ENCODE assay signal across 9 cellular contexts in genomic region chr10:27558612-27559020, GRCh38. TPM values are rescaled to one million over a fixed set of nuclear protein-coding genes. Genes with fewer than 3 reads are reported as not detected.
DNase-seq lines count a peak whose midpoint lies in the region; ATAC-seq and TF ChIP-seq lines count a peak whose summit lies in the region.
"Had no signal": no experiment of that assay in that cellular context is flagged by ENCODE, and none has a peak within 500 bp of the region (broad histone marks: within the 10 kb centered on the region; RNA-seq: fewer than 3 reads in every experiment).

No MANE protein-coding gene starts in this region.

- H3K4me1 Mint-ChIP-seq in brain: no peaks in the 10 kb centered on the region
- H3K4me1 Mint-ChIP-seq in immature natural killer cell: peaks cover under 1 to 8% of the 10 kb centered on the region in 2 donors
- H3K4me1 Mint-ChIP-seq: T-cell had no signal

- H3K27ac Mint-ChIP-seq in brain (no peak overlapping the region), immature natural killer cell (no peak overlapping the region)
- H3K27ac Mint-ChIP-seq: T-cell had no signal

- H3K9me3 Mint-ChIP-seq in brain: no peaks in the 10 kb centered on the region
- no peaks in the 10 kb centered on the region for H3K9me3 Mint-ChIP-seq in immature natural killer cell
- H3K9me3 Mint-ChIP-seq: T-cell had no signal

- DNase-seq in AG08396 (ENCODE audit: low spot score) (peak; percentile 54), GM03348 (ENCODE audit: low spot score) (peak; percentile 71), OCI-M1 (lab: John Stamatoyannopoulos, UW) (peak; percentile 81), immature natural killer cell (peak; percentile 38 to 53 (median 52))
- DNase-seq in stimulated activated CD4-positive, alpha-beta T cell treated with anti-CD3 and anti-CD28 coated beads, TNF-alpha, amount 100 ng/mL, for 48 hours (ENCODE audit: low read depth in 3 of 3): peak in 2 of 3 donors; percentile 7 to 15

- H3K4me3 Mint-ChIP-seq in brain: no peak overlapping the region
- no peak overlapping the region for H3K4me3 Mint-ChIP-seq in immature natural killer cell
- H3K4me3 Mint-ChIP-seq: T-cell had no signal

- peak; percentile 94 to 98 for TF ChIP-seq CTCF in brain (conservative IDR thresholded peaks at IDR 0.05)

- ATAC-seq in HG02798 (IDR thresholded peaks at IDR 0.05; ENCODE audit: poor library complexity, unreplicated experiment): peak; percentile 68
- no peak for ATAC-seq in GM21526 (IDR thresholded peaks at IDR 0.05; ENCODE audit: low FRiP score, unreplicated experiment)

- no peaks in the 10 kb centered on the region for H3K27me3 Mint-ChIP-seq in brain
- no peaks in the 10 kb centered on the region for H3K27me3 Mint-ChIP-seq in immature natural killer cell (ENCODE audit: low read depth in 3 of 3)

- no peaks in the 10 kb centered on the region for H3K36me3 Mint-ChIP-seq in brain
- peaks cover 0 to 4% (median 0%) of the 10 kb centered on the region in 3 donors for H3K36me3 Mint-ChIP-seq in immature natural killer cell
- H3K36me3 Mint-ChIP-seq: T-cell had no signal

RNA-seq across cellular contexts. Expression of gene RAB18, which starts 54.5 kb away (rescaled TPM):
- 42.7 TPM for polyA plus RNA-seq in brain (ENCODE audit: insufficient read depth, low read depth, low replicate concordance)
- polyA plus RNA-seq in immature natural killer cell: 100 to 1,000 TPM in 2 of 3 donors, 10 to 100 TPM in 1; 93.4 to 154 (median 109) TPM

Comparison
In these comparisons a context has a peak if more than half of its experiments do, and no peak if none do; other contexts are left out.
1. DNase-seq: peak in every context shown above with its lines; median percentile 81 in OCI-M1; 71 in GM03348; 54 in AG08396; 52 in immature natural killer cell; 11 in stimulated activated CD4-positive, alpha-beta T cell treated with anti-CD3 and anti-CD28 coated beads, TNF-alpha, amount 100 ng/mL, for 48 hours.